In genomic region chr6:168961257-168961656, GRCh38 we compare ENCODE assay signal across 27 cellular contexts.
"Had no signal": no experiment of that assay in that cellular context is flagged by ENCODE, and none has a peak within 500 bp of the region (broad histone marks: within the 10 kb centered on the region; RNA-seq: fewer than 3 reads in every experiment).

No MANE protein-coding gene starts in this region.

- H3K9me3 ChIP-seq: colonic mucosa, esophagus squamous epithelium, left lung, mucosa of descending colon, right atrium auricular region, tibial artery had no signal

- H3K4me3 Mint-ChIP-seq: dendritic cell treated with granulocyte-macrophage colony-stimulating factor and Interleukin-4, amounts not matched to agents 40 ng/mL and 50 ng/mL, for 4 days; mesothelial cell of epicardium; naive B cell; natural killer cell treated with Interleukin-12 subunit alpha and Interleukin-12 subunit beta and Interleukin-15 and Interleukin-18, amount 100 ng/mL, for 72 hours; neural progenitor cell; stimulated activated memory B cell treated with anti-CD40 and anti-IgM and Interleukin-4, amounts not matched to agents 10 μg/mL and 1 μg/mL and 100 μg/mL, for 72 hours; stimulated activated naive CD8-positive, alpha-beta T cell treated with anti-CD3 and anti-CD28 coated beads, Interleukin-15, Interleukin-2, amounts not matched to agents 100 ng/mL and 50 ng/mL, for 24 hours; type B pancreatic cell had no signal

- H3K36me3 ChIP-seq: colonic mucosa, esophagus squamous epithelium, heart right ventricle, left lung, neural progenitor cell, right atrium auricular region, spleen, tibial artery had no signal

- ATAC-seq: left cardiac atrium; left lung; mucosa of descending colon; natural killer cell treated with Interleukin-12 subunit alpha and Interleukin-12 subunit beta and Interleukin-15 and Interleukin-18, amount 100 ng/mL, for 72 hours; sciatic nerve; stimulated activated memory B cell treated with anti-CD40 and anti-IgM and Interleukin-4, amounts not matched to agents 10 μg/mL and 1 μg/mL and 100 μg/mL, for 72 hours had no signal

- H3K27me3 ChIP-seq: colonic mucosa, esophagus squamous epithelium, left lung, neural progenitor cell, right atrium auricular region, tibial artery had no signal

- DNase-seq: colonic mucosa; effector CD8-positive, alpha-beta T cell; erythroblast; esophagus squamous epithelium; foreskin melanocyte; glutamatergic neuron; heart right ventricle; hippocampal formation; left cardiac atrium; left lung; mesenchymal stem cell; mucosa of descending colon; naive B cell; spleen; stimulated activated CD4-positive, alpha-beta T cell treated with anti-CD3 and anti-CD28 coated beads, Interleukin-4, amount 100 ng/mL, for 4 hours; tibial artery had no signal

- H3K27ac ChIP-seq: colonic mucosa, esophagus squamous epithelium, heart right ventricle, left lung, neural progenitor cell, parathyroid adenoma, right atrium auricular region, spleen, tibial artery had no signal

- H3K4me3 ChIP-seq: colonic mucosa, esophagus squamous epithelium, heart right ventricle, left lung, mucosa of descending colon, neural progenitor cell, right atrium auricular region, spleen, tibial artery had no signal

- H3K27ac Mint-ChIP-seq: dendritic cell treated with granulocyte-macrophage colony-stimulating factor and Interleukin-4, amounts not matched to agents 40 ng/mL and 50 ng/mL, for 4 days; mesothelial cell of epicardium; naive B cell; natural killer cell treated with Interleukin-12 subunit alpha and Interleukin-12 subunit beta and Interleukin-15 and Interleukin-18, amount 100 ng/mL, for 72 hours; progenitor cell of endocrine pancreas; stimulated activated memory B cell treated with anti-CD40 and anti-IgM and Interleukin-4, amounts not matched to agents 10 μg/mL and 1 μg/mL and 100 μg/mL, for 72 hours; stimulated activated naive CD8-positive, alpha-beta T cell treated with anti-CD3 and anti-CD28 coated beads, Interleukin-15, Interleukin-2, amounts not matched to agents 100 ng/mL and 50 ng/mL, for 24 hours; type B pancreatic cell had no signal

- H3K4me1 ChIP-seq: colonic mucosa, esophagus squamous epithelium, left lung, neural progenitor cell, right atrium auricular region, spleen had no signal

- H3K4me1 Mint-ChIP-seq: naive B cell; neural progenitor cell; stimulated activated memory B cell treated with anti-CD40 and anti-IgM and Interleukin-4, amounts not matched to agents 10 μg/mL and 1 μg/mL and 100 μg/mL, for 72 hours had no signal

- H3K36me3 Mint-ChIP-seq: mesothelial cell of epicardium; naive B cell; natural killer cell treated with Interleukin-12 subunit alpha and Interleukin-12 subunit beta and Interleukin-15 and Interleukin-18, amount 100 ng/mL, for 72 hours; neural progenitor cell; stimulated activated memory B cell treated with anti-CD40 and anti-IgM and Interleukin-4, amounts not matched to agents 10 μg/mL and 1 μg/mL and 100 μg/mL, for 72 hours; type B pancreatic cell had no signal

- H3K9me3 Mint-ChIP-seq: dendritic cell treated with granulocyte-macrophage colony-stimulating factor and Interleukin-4, amounts not matched to agents 40 ng/mL and 50 ng/mL, for 4 days; natural killer cell treated with Interleukin-12 subunit alpha and Interleukin-12 subunit beta and Interleukin-15 and Interleukin-18, amount 100 ng/mL, for 72 hours; neural progenitor cell; stimulated activated memory B cell treated with anti-CD40 and anti-IgM and Interleukin-4, amounts not matched to agents 10 μg/mL and 1 μg/mL and 100 μg/mL, for 72 hours; stimulated activated naive CD8-positive, alpha-beta T cell treated with anti-CD3 and anti-CD28 coated beads, Interleukin-15, Interleukin-2, amounts not matched to agents 100 ng/mL and 50 ng/mL, for 24 hours; type B pancreatic cell had no signal

- H3K9ac ChIP-seq: neural progenitor cell, parathyroid adenoma had no signal
